ENCODE assay signal across 8 cellular contexts in genomic region chr4:186726440-186727148, GRCh38. TPM values are rescaled to one million over a fixed set of nuclear protein-coding genes. Genes with fewer than 3 reads are reported as not detected.
A peak's percentile ranks its signal among the peaks of the same experiment; 100 is the strongest.
DNase-seq lines count a peak whose midpoint lies in the region; ATAC-seq and TF ChIP-seq lines count a peak whose summit lies in the region.

No MANE protein-coding gene starts in this region.

- H3K27ac ChIP-seq in heart right ventricle = peak overlapping the region; percentile 41 to 97 (median 88)

- peaks cover 54% of the 10 kb centered on the region for H3K27me3 Mint-ChIP-seq in activated naive CD8-positive, alpha-beta T cell treated with anti-CD3 and anti-CD28 coated beads, Interleukin-2, amount 10 ng/mL, durations not matched to agents 7 days and 5 days

- ATAC-seq in activated naive CD8-positive, alpha-beta T cell treated with anti-CD3 and anti-CD28 coated beads, Interleukin-2, amount 10 ng/mL, durations not matched to agents 7 days and 5 days (ENCODE audit: low read depth) = no peak
- ATAC-seq in heart right ventricle (peak; percentile 53 to 75 (median 62)), HG02759 (IDR thresholded peaks at IDR 0.05; ENCODE audit: unreplicated experiment) (no peak), HG02588 (IDR thresholded peaks at IDR 0.05; ENCODE audit: unreplicated experiment) (no peak)

- 0 to 1% methylated on average over 68 to 80 of the region's 80 CpGs for WGBS in heart right ventricle, 2 donors

- peaks cover 2% of the 10 kb centered on the region for H3K9me3 Mint-ChIP-seq in activated naive CD8-positive, alpha-beta T cell treated with anti-CD3 and anti-CD28 coated beads, Interleukin-2, amount 10 ng/mL, durations not matched to agents 7 days and 5 days

- H3K4me1 ChIP-seq in heart right ventricle = peaks cover 0 to 30% (median 7%) of the 10 kb centered on the region in 9 donors

- H3K9me3 ChIP-seq in heart right ventricle = no peaks in the 10 kb centered on the region

- no peaks in the 10 kb centered on the region for H3K36me3 ChIP-seq in heart right ventricle

- H3K4me3 ChIP-seq in LNCaP clone FGC (ENCODE audit: low read depth, low read length) (peak overlapping the region; percentile 83), heart right ventricle (peak overlapping the region; percentile 56 to 87 (median 78))

- POLR2A ChIA-PET in activated naive CD8-positive, alpha-beta T cell treated with anti-CD3 and anti-CD28 coated beads, Interleukin-2, amount 10 ng/mL, durations not matched to agents 7 days and 5 days (lab: Charles Lee) = no interaction called here

- H3K27me3 ChIP-seq in heart right ventricle = peaks cover 0 to 72% (median 21%) of the 10 kb centered on the region in 7 donors

- H3K4me3 Mint-ChIP-seq in activated naive CD8-positive, alpha-beta T cell treated with anti-CD3 and anti-CD28 coated beads, Interleukin-2, amount 10 ng/mL, durations not matched to agents 7 days and 5 days = peak overlapping the region; percentile 35

- peaks cover 1% of the 10 kb centered on the region for H3K36me3 Mint-ChIP-seq in activated naive CD8-positive, alpha-beta T cell treated with anti-CD3 and anti-CD28 coated beads, Interleukin-2, amount 10 ng/mL, durations not matched to agents 7 days and 5 days

- peak; percentile 59 for DNase-seq in DMS153 (lab: John Stamatoyannopoulos, UW)
- peak; percentile 46 for DNase-seq in LNCaP clone FGC (ENCODE audit: low read depth)
- DNase-seq in activated naive CD8-positive, alpha-beta T cell treated with anti-CD3 and anti-CD28 coated beads, Interleukin-2, amount 10 ng/mL, durations not matched to agents 7 days and 5 days = peak; percentile 35
- DNase-seq in heart right ventricle = peak; percentile 59 to 75
- DNase-seq in pons (ENCODE audit: low spot score) = peak; percentile 40
- no peak for DNase-seq in HPDE6-E6E7 (ENCODE audit: extremely low spot score)

- intact Hi-C loops in heart right ventricle (cut with DNase I) = loop anchor here in 6 of 10 donors (5.0 to 10.0 kb wide), 6 partner anchors 62 to 451 kb away; no protein-coding TSS in a partner anchor

- peaks cover 11% of the 10 kb centered on the region for H3K4me1 Mint-ChIP-seq in activated naive CD8-positive, alpha-beta T cell treated with anti-CD3 and anti-CD28 coated beads, Interleukin-2, amount 10 ng/mL, durations not matched to agents 7 days and 5 days

- peak overlapping the region; percentile 52 for H3K27ac Mint-ChIP-seq in activated naive CD8-positive, alpha-beta T cell treated with anti-CD3 and anti-CD28 coated beads, Interleukin-2, amount 10 ng/mL, durations not matched to agents 7 days and 5 days

- TF ChIP-seq CTCF in LNCaP clone FGC (IDR thresholded peaks at IDR 0.05; ENCODE audit: control insufficient read depth, extremely low read depth, insufficient read depth) (peak; percentile 63), heart right ventricle (IDR thresholded peaks at IDR 0.05) (peak in 4 of 9 donors; percentile 11 to 42 (median 29))

RNA-seq across cellular contexts. Expression of gene FAT1, which starts 2.9 kb away (rescaled TPM):
- not detected for total RNA-seq in activated naive CD8-positive, alpha-beta T cell treated with anti-CD3 and anti-CD28 coated beads, Interleukin-2, amount 10 ng/mL, durations not matched to agents 7 days and 5 days
- 100 to 1,000 TPM in 3 of 10 donors, 10 to 100 TPM in 7; 48.5 to 131 (median 82.8) TPM for total RNA-seq in heart right ventricle
- polyA plus RNA-seq in heart right ventricle = 10 to 100 TPM; 20.4 to 43.2 TPM

Comparison
In these comparisons a context has a peak if more than half of its experiments do, and no peak if none do; other contexts are left out.
1. ATAC-seq: peak in heart right ventricle (8 of 8); none in activated naive CD8-positive, alpha-beta T cell treated with anti-CD3 and anti-CD28 coated beads, Interleukin-2, amount 10 ng/mL, durations not matched to agents 7 days and 5 days (single experiment), HG02759 (single experiment) and HG02588 (single experiment).
2. RNA of gene FAT1, which starts 2.9 kb away (total RNA-seq): 48.5 to 131 TPM in heart right ventricle; not detected in activated naive CD8-positive, alpha-beta T cell treated with anti-CD3 and anti-CD28 coated beads, Interleukin-2, amount 10 ng/mL, durations not matched to agents 7 days and 5 days; every median in the first group is over 10 times any median in the second.